ENCODE assay signal across 7 cellular contexts in genomic region chr2:126117886-126118285, GRCh38.
"Had no signal": no experiment of that assay in that cellular context is flagged by ENCODE, and none has a peak within 500 bp of the region (broad histone marks: within the 10 kb centered on the region; RNA-seq: fewer than 3 reads in every experiment).

No MANE protein-coding gene starts in this region.

- H3K4me3 ChIP-seq: GM12878 had no signal

- ATAC-seq: GM12878 had no signal

- FAIRE-seq: GM12878, GM12891, GM12892, GM18507, GM19239 had no signal

- DNase-seq: GDM1, GF-D8 had no signal
